17 cellular contexts compared by ENCODE assay signal in the genomic region with DNA sequence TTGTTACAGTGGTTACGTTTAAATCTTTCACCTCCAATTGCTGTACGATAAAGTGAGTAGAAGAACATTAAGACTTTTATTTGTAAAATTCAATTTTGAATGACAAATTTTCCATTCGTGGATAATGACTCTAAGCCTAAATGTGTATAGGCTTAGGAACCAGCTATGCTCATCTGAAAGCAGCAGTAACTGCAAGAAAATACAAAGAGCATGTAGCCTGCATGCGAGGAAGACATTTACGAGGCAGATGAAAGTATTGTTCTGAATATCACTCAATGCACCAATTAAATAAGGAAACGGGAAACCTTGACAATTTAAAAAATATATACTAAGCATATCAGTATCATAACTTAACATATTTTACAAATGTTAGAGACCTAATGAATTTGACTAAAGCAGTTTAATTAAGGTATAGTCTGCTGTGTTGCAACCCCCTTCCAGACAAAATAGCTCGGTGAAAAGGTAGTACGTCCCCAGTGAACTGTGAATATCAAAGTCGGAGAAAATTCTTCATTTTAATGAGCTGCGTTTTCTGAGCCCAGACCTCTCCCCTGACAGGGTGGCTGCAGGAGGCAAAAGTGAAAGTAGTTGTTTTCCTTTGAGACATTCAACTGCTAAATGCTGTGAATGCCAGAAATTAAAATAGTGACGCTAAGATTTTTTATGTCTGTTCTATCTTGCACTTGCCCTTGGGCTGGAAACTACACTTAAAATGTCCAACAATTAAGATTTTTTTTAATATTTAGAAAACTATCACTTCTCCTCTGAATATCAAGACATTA.
DNase-seq lines count a peak whose midpoint lies in the region; ATAC-seq and TF ChIP-seq lines count a peak whose summit lies in the region.
"Had no signal": no experiment of that assay in that cellular context is flagged by ENCODE, and none has a peak within 500 bp of the region (broad histone marks: within the 10 kb centered on the region; RNA-seq: fewer than 3 reads in every experiment).

No MANE protein-coding gene starts in this region.

- H3K27ac Mint-ChIP-seq in activated CD4-positive, alpha-beta T cell treated with anti-CD3 and anti-CD28 coated beads, Interleukin-2, amount 10 ng/mL, durations not matched to agents 24 days and 14 days, result no peak overlapping the region
- H3K27ac Mint-ChIP-seq: activated T-helper 1 cell treated with anti-CD3 and anti-CD28 coated beads, Interleukin-12 subunit alpha, Interleukin-12 subunit beta, Interleukin-2, Interleukin-4 antibody, amounts not matched to agents 30 ng/mL and 10 ng/mL and 1 ng/mL, durations not matched to agents 14 hours and 24 hours and 36 hours had no signal

- no peak for TF ChIP-seq EP300 in tibial nerve (IDR thresholded peaks at IDR 0.05)

- no peaks in the 10 kb centered on the region for H3K27me3 Mint-ChIP-seq in activated CD4-positive, alpha-beta T cell treated with anti-CD3 and anti-CD28 coated beads, Interleukin-2, amount 10 ng/mL, durations not matched to agents 24 days and 14 days

- H3K27me3 ChIP-seq in tibial nerve, result no peaks in the 10 kb centered on the region

- 13 to 15% methylated on average over 11 of the region's 11 CpGs for WGBS in tibial nerve, 2 donors

- H3K4me1 Mint-ChIP-seq in activated CD4-positive, alpha-beta T cell treated with anti-CD3 and anti-CD28 coated beads, Interleukin-2, amount 10 ng/mL, durations not matched to agents 24 days and 14 days, result no peaks in the 10 kb centered on the region

- TF ChIP-seq POLR2A in tibial nerve (IDR thresholded peaks at IDR 0.05), result no peak

- H3K4me3 Mint-ChIP-seq in activated CD4-positive, alpha-beta T cell treated with anti-CD3 and anti-CD28 coated beads, Interleukin-2, amount 10 ng/mL, durations not matched to agents 24 days and 14 days, result no peak overlapping the region
- H3K4me3 Mint-ChIP-seq: activated T-helper 1 cell treated with anti-CD3 and anti-CD28 coated beads, Interleukin-12 subunit alpha, Interleukin-12 subunit beta, Interleukin-2, Interleukin-4 antibody, amounts not matched to agents 30 ng/mL and 10 ng/mL and 1 ng/mL, durations not matched to agents 14 hours and 24 hours and 36 hours had no signal

- ATAC-seq in GM18519 (IDR thresholded peaks at IDR 0.05; ENCODE audit: low FRiP score, unreplicated experiment), result no peak
- ATAC-seq: HCT116 had no signal

- peaks cover 0 to 17% (median 0%) of the 10 kb centered on the region in 4 donors for H3K4me1 ChIP-seq in tibial nerve

- no peaks in the 10 kb centered on the region for H3K36me3 ChIP-seq in tibial nerve

- H3K9me3 ChIP-seq in tibial nerve, result no peaks in the 10 kb centered on the region

- H3K36me3 Mint-ChIP-seq in activated CD4-positive, alpha-beta T cell treated with anti-CD3 and anti-CD28 coated beads, Interleukin-2, amount 10 ng/mL, durations not matched to agents 24 days and 14 days (ENCODE audit: low read depth), result no peaks in the 10 kb centered on the region

- intact Hi-C loops in activated CD4-positive, alpha-beta T cell treated with anti-CD3 and anti-CD28 coated beads, Interleukin-2, amount 10 ng/mL, durations not matched to agents 24 days and 14 days (cut with micrococcal nuclease), result no loop called here

- H3K27ac ChIP-seq in tibial nerve, result peak overlapping the region in 1 of 4 donors; percentile 45
- H3K27ac ChIP-seq: 22Rv1 had no signal

- H3K4me3 ChIP-seq in tibial nerve, result peak overlapping the region; percentile 6 to 39 (median 18)

- no peak for TF ChIP-seq CTCF in tibial nerve (IDR thresholded peaks at IDR 0.05)

- no peaks in the 10 kb centered on the region for H3K9me3 Mint-ChIP-seq in activated CD4-positive, alpha-beta T cell treated with anti-CD3 and anti-CD28 coated beads, Interleukin-2, amount 10 ng/mL, durations not matched to agents 24 days and 14 days

- peak; percentile 14 for DNase-seq in NCI-H146 (lab: John Stamatoyannopoulos, UW)
- no peak for DNase-seq in NCI-H146 treated with DMSO at 0.1 percent for 48 hours (lab: John Stamatoyannopoulos, UW; ENCODE audit: unreplicated experiment)
- peak; percentile 56 for DNase-seq in astrocyte of the hippocampus (ENCODE audit: low read depth, low spot score)
- peak; percentile 43 for DNase-seq in left kidney (ENCODE audit: low read depth, low spot score)
- no peak for DNase-seq in tibial nerve (ENCODE audit: low spot score in 2 of 2)
- no peak for DNase-seq in stimulated activated CD4-positive, alpha-beta T cell treated with anti-CD3 and anti-CD28 coated beads, Interleukin-4, amount 100 ng/mL, for 1 hour
- DNase-seq in activated CD4-positive, alpha-beta T cell treated with anti-CD3 and anti-CD28 coated beads, Interleukin-2, amount 10 ng/mL, durations not matched to agents 24 days and 14 days, result no peak
- DNase-seq: activated CD4-positive, alpha-beta T cell treated with anti-CD3 and anti-CD28 coated beads, Interleukin-2, amount 50 U/mL, for 1 hour; amniotic stem cell; Karpas-422; NCI-H187 treated with DMSO at 0.1 percent for 48 hours; NCI-H69; stimulated activated naive CD4-positive, alpha-beta T cell treated with Interleukin-2 at 50 U/mL for 16 hours had no signal

Comparison
In these comparisons a context has a peak if more than half of its experiments do, and no peak if none do; other contexts are left out.
1. DNase-seq: peak in NCI-H146 (single experiment), astrocyte of the hippocampus (single experiment) and left kidney (single experiment); none in NCI-H146 treated with DMSO at 0.1 percent for 48 hours (single experiment), tibial nerve (0 of 2), stimulated activated CD4-positive, alpha-beta T cell treated with anti-CD3 and anti-CD28 coated beads, Interleukin-4, amount 100 ng/mL, for 1 hour (single experiment) and activated CD4-positive, alpha-beta T cell treated with anti-CD3 and anti-CD28 coated beads, Interleukin-2, amount 10 ng/mL, durations not matched to agents 24 days and 14 days (single experiment).